Comparison of ENCODE assay signal across 8 cellular contexts in genomic region chr11:67606477-67607295, GRCh38. TPM values are rescaled to one million over a fixed set of nuclear protein-coding genes. Genes with fewer than 3 reads are reported as not detected.
A peak's percentile ranks its signal among the peaks of the same experiment; 100 is the strongest.
DNase-seq lines count a peak whose midpoint lies in the region; ATAC-seq and TF ChIP-seq lines count a peak whose summit lies in the region.

Gene NDUFV1, plus strand, starts transcription at chr11:67606936. Its CDS starts 69 bp downstream, at chr11:67607005.

- CTCF ChIA-PET in activated B cell treated with CpG ODN at 0.5 μM for 24 hours (lab: Charles Lee): interaction anchor here (1.1 kb wide), 1 partner anchor 23 kb away, joined by 3 read pairs; the partner anchor contains the start of gene GSTP1

- no peak for TF ChIP-seq CTCF in activated B cell treated with CpG ODN at 0.5 μM for 24 hours (IDR thresholded peaks at IDR 0.05)

- ATAC-seq in GM18907 (IDR thresholded peaks at IDR 0.05; ENCODE audit: unreplicated experiment): peak; percentile 90
- ATAC-seq in HG03159 (IDR thresholded peaks at IDR 0.05; ENCODE audit: unreplicated experiment): peak; percentile 95
- peak; percentile 99 for ATAC-seq in activated B cell treated with CpG ODN at 0.5 μM for 24 hours (ENCODE audit: low read depth)

- peaks cover 11% of the 10 kb centered on the region for H3K27me3 Mint-ChIP-seq in activated B cell treated with CpG ODN at 0.5 μM for 24 hours

- no peaks in the 10 kb centered on the region for H3K9me3 Mint-ChIP-seq in activated B cell treated with CpG ODN at 0.5 μM for 24 hours

- POLR2A ChIA-PET in activated B cell treated with CpG ODN at 0.5 μM for 24 hours (lab: Charles Lee): interaction anchor here (2.4 kb wide), 1 partner anchor 22 kb away, joined by 11 read pairs; the partner anchor contains the start of gene GSTP1

- peak within 1 kb of the TSS; percentile 90 for H3K4me3 Mint-ChIP-seq in activated B cell treated with CpG ODN at 0.5 μM for 24 hours

- H3K4me1 Mint-ChIP-seq in activated B cell treated with CpG ODN at 0.5 μM for 24 hours: peaks cover 24% of the 10 kb centered on the region

- H3K27ac Mint-ChIP-seq in activated B cell treated with CpG ODN at 0.5 μM for 24 hours: peak within 1 kb of the TSS; percentile 73

- intact Hi-C loops in activated B cell treated with CpG ODN at 0.5 μM for 24 hours (cut with micrococcal nuclease): loop anchor here (1.0 to 5.0 kb wide), 6 partner anchors 8 to 204 kb away; partner anchors contain the start of genes CDK2AP2, GSTP1, PPP1CA and TBC1D10C

- DNase-seq in AG08396 (ENCODE audit: low spot score) (peak; percentile 94), NCI-H226 (peak; percentile 87), activated B cell treated with CpG ODN at 0.5 μM for 24 hours (peak; percentile 93), caudate nucleus (lab: John Stamatoyannopoulos, UW) (peak in 60 of 61 donors; percentile 66 to 98 (median 93)), iris pigment epithelial cell (ENCODE audit: low read depth) (peak; percentile 90)
- DNase-seq in stimulated activated CD4-positive, alpha-beta T cell treated with anti-CD3 and anti-CD28 coated beads, Interleukin-12 subunit alpha, Interleukin-12 subunit beta, amount 100 ng/mL, for 4 hours: peak; percentile 98

- H3K27ac ChIP-seq in caudate nucleus (ENCODE audit: low read depth, low read length): peak within 1 kb of the TSS; percentile 73

- H3K36me3 Mint-ChIP-seq in activated B cell treated with CpG ODN at 0.5 μM for 24 hours (ENCODE audit: low read depth): peaks cover 31% of the 10 kb centered on the region

RNA-seq across cellular contexts. Expression of gene NDUFV1, which starts in this region (rescaled TPM):
- 207 and 221 TPM in 2 replicates for total RNA-seq in activated B cell treated with CpG ODN at 0.5 μM for 24 hours

Comparison
In these comparisons a context has a peak if more than half of its experiments do, and no peak if none do; other contexts are left out.
1. Peak in every context shown above with its lines: DNase-seq, ATAC-seq and H3K27ac ChIP-seq.